20 cellular contexts compared by ENCODE assay signal in genomic region chr12:2297004-2297403, GRCh38.
A peak's percentile ranks its signal among the peaks of the same experiment; 100 is the strongest.
DNase-seq lines count a peak whose midpoint lies in the region; ATAC-seq and TF ChIP-seq lines count a peak whose summit lies in the region.
"Had no signal": no experiment of that assay in that cellular context is flagged by ENCODE, and none has a peak within 500 bp of the region (broad histone marks: within the 10 kb centered on the region; RNA-seq: fewer than 3 reads in every experiment).

No MANE protein-coding gene starts in this region.

- POLR2A ChIA-PET in CD4-positive, alpha-beta T cell (lab: Charles Lee) = no interaction called here

- H3K9me3 Mint-ChIP-seq in chondrocyte (ENCODE audit: low read depth) = no peaks in the 10 kb centered on the region
- H3K9me3 Mint-ChIP-seq in CD4-positive, alpha-beta T cell = no peaks in the 10 kb centered on the region

- ATAC-seq in left lobe of liver (no peak), GM21717 (IDR thresholded peaks at IDR 0.05; ENCODE audit: unreplicated experiment) (no peak), HG02885 (IDR thresholded peaks at IDR 0.05; ENCODE audit: poor library complexity, unreplicated experiment) (no peak)
- ATAC-seq in CD4-positive, alpha-beta T cell (ENCODE audit: poor library complexity) = no peak
- ATAC-seq: body of pancreas; stimulated activated naive CD8-positive, alpha-beta T cell treated with anti-CD3 and anti-CD28 coated beads, Interleukin-15, Interleukin-2, amounts not matched to agents 100 U/mL and 50 U/mL, for 24 hours had no signal

- intact Hi-C loops in CD4-positive, alpha-beta T cell (cut with DNase I, micrococcal nuclease) = loop anchor here (10.0 kb wide), 2 partner anchors 502 to 642 kb away; no protein-coding TSS in a partner anchor

- peaks cover 2% of the 10 kb centered on the region for H3K36me3 Mint-ChIP-seq in chondrocyte (ENCODE audit: low read depth)
- no peaks in the 10 kb centered on the region for H3K36me3 Mint-ChIP-seq in CD4-positive, alpha-beta T cell (ENCODE audit: low read depth)

- H3K9me3 ChIP-seq in CD4-positive, alpha-beta T cell (ENCODE audit: control insufficient read depth, low read length) = no peaks in the 10 kb centered on the region
- H3K9me3 ChIP-seq: body of pancreas, thoracic aorta, vagina had no signal

- H3K4me3 Mint-ChIP-seq in chondrocyte (ENCODE audit: unreplicated experiment) = no peak overlapping the region
- H3K4me3 Mint-ChIP-seq in CD4-positive, alpha-beta T cell = no peak overlapping the region

- no peak overlapping the region for H3K27ac ChIP-seq in CD4-positive, alpha-beta T cell (ENCODE audit: low read depth, low read length)
- H3K27ac ChIP-seq: body of pancreas, thoracic aorta, vagina had no signal

- no peaks in the 10 kb centered on the region for H3K27me3 ChIP-seq in CD4-positive, alpha-beta T cell (ENCODE audit: control insufficient read depth, insufficient read depth, low read length)
- H3K27me3 ChIP-seq: body of pancreas, vagina had no signal

- peaks cover 90% of the 10 kb centered on the region for H3K4me1 Mint-ChIP-seq in chondrocyte (ENCODE audit: low read depth)
- peaks cover 24% of the 10 kb centered on the region for H3K4me1 Mint-ChIP-seq in CD4-positive, alpha-beta T cell (ENCODE audit: low read depth)

- no peaks in the 10 kb centered on the region for H3K27me3 Mint-ChIP-seq in chondrocyte (ENCODE audit: low read depth)
- no peaks in the 10 kb centered on the region for H3K27me3 Mint-ChIP-seq in CD4-positive, alpha-beta T cell

- peak overlapping the region; percentile 64 for H3K27ac Mint-ChIP-seq in chondrocyte (ENCODE audit: unreplicated experiment)
- no peak overlapping the region for H3K27ac Mint-ChIP-seq in CD4-positive, alpha-beta T cell
- H3K27ac Mint-ChIP-seq: progenitor cell of endocrine pancreas had no signal

- peak; percentile 24 for DNase-seq in activated effector memory CD4-positive, alpha-beta T cell treated with anti-CD3 and anti-CD28 coated beads, Interleukin-2, amount 50 U/mL, for 16 hours
- DNase-seq in activated effector memory CD4-positive, alpha-beta T cell treated with Interleukin-2 at 50 U/mL for 16 hours = no peak
- DNase-seq in chondrocyte (ENCODE audit: low spot score) = no peak
- peak; percentile 8 for DNase-seq in left lobe of liver (ENCODE audit: low spot score)
- no peak for DNase-seq in cortex of kidney (lab: John Stamatoyannopoulos, UW)
- DNase-seq in CD4-positive, alpha-beta T cell = no peak
- DNase-seq: activated CD4-positive, alpha-beta T cell treated with anti-CD3 and anti-CD28 coated beads, Interleukin-2, amount 50 U/mL, for 1 hour; activated naive CD4-positive, alpha-beta T cell treated with Interleukin-2 at 50 U/mL for 16 hours; activated T-cell treated with anti-CD3 and anti-CD28 coated beads, Interleukin-2, amount 50 U/mL, for 48 hours; body of pancreas; DMS53; islet precursor cell; NCI-H2081 treated with DMSO at 0.1 percent for 48 hours; NCI-H446 treated with DMSO at 0.1 percent for 48 hours; stimulated activated naive CD8-positive, alpha-beta T cell treated with anti-CD3 and anti-CD28 coated beads, Interleukin-15, Interleukin-2, amounts not matched to agents 100 U/mL and 50 U/mL, for 24 hours had no signal

- no peak for TF ChIP-seq CTCF in chondrocyte (IDR thresholded peaks at IDR 0.05)
- no peak for TF ChIP-seq CTCF in CD4-positive, alpha-beta T cell (IDR thresholded peaks at IDR 0.05)

- CTCF ChIA-PET in CD4-positive, alpha-beta T cell (lab: Charles Lee) = no interaction called here

Comparison
In these comparisons a context has a peak if more than half of its experiments do, and no peak if none do; other contexts are left out.
1. DNase-seq: peak in activated effector memory CD4-positive, alpha-beta T cell treated with anti-CD3 and anti-CD28 coated beads, Interleukin-2, amount 50 U/mL, for 16 hours (single experiment) and left lobe of liver (single experiment); none in activated effector memory CD4-positive, alpha-beta T cell treated with Interleukin-2 at 50 U/mL for 16 hours (single experiment), chondrocyte (single experiment), cortex of kidney (single experiment) and CD4-positive, alpha-beta T cell (0 of 10).